9 cellular contexts compared by ENCODE assay signal in genomic region chr14:64005822-64006221, GRCh38.
"Had no signal": no experiment of that assay in that cellular context is flagged by ENCODE, and none has a peak within 500 bp of the region (broad histone marks: within the 10 kb centered on the region; RNA-seq: fewer than 3 reads in every experiment).

No MANE protein-coding gene starts in this region.

- H3K4me1 Mint-ChIP-seq: stimulated activated naive CD8-positive, alpha-beta T cell treated with anti-CD3 and anti-CD28 coated beads, Interleukin-15, amount 100 ng/mL, for 72 hours had no signal

- H3K27me3 ChIP-seq: cardiac muscle cell, gastrocnemius medialis, hepatocyte, pancreas, testis had no signal

- H3K4me2 ChIP-seq: hepatocyte had no signal

- H3K4me3 ChIP-seq: cardiac muscle cell, gastrocnemius medialis, hepatocyte, pancreas, testis had no signal

- H3K9me3 ChIP-seq: gastrocnemius medialis, pancreas, testis had no signal

- H2AFZ ChIP-seq: hepatocyte had no signal

- H3K9me3 Mint-ChIP-seq: stimulated activated naive CD8-positive, alpha-beta T cell treated with anti-CD3 and anti-CD28 coated beads, Interleukin-15, amount 100 ng/mL, for 72 hours had no signal

- H3K27me3 Mint-ChIP-seq: stimulated activated naive CD8-positive, alpha-beta T cell treated with anti-CD3 and anti-CD28 coated beads, Interleukin-15, amount 100 ng/mL, for 72 hours had no signal

- H3K4me3 Mint-ChIP-seq: stimulated activated naive CD8-positive, alpha-beta T cell treated with anti-CD3 and anti-CD28 coated beads, Interleukin-15, amount 100 ng/mL, for 72 hours had no signal

- H3K27ac ChIP-seq: cardiac muscle cell, gastrocnemius medialis, hepatocyte, pancreas, testis had no signal

- ATAC-seq: gastrocnemius medialis; pancreas; stimulated activated naive CD8-positive, alpha-beta T cell treated with anti-CD3 and anti-CD28 coated beads, Interleukin-15, amount 100 ng/mL, for 72 hours had no signal

- DNase-seq: activated gamma-delta T cell treated with Interleukin-2 at 50 U/mL for 16 hours; activated T-cell treated with anti-CD3 and anti-CD28 coated beads, Interleukin-2, amount 50 U/mL, for 48 hours; gastrocnemius medialis; pancreas; stimulated activated CD4-positive, alpha-beta T cell treated with anti-CD3 and anti-CD28 coated beads, Interleukin-2, amount 100 ng/mL, for 48 hours; stimulated activated naive CD8-positive, alpha-beta T cell treated with anti-CD3 and anti-CD28 coated beads, Interleukin-15, amount 100 ng/mL, for 72 hours; testis had no signal

- H3K79me2 ChIP-seq: hepatocyte had no signal

- H3K4me1 ChIP-seq: gastrocnemius medialis, pancreas, testis had no signal
